ENCODE assay signal across 24 cellular contexts in the genomic region with DNA sequence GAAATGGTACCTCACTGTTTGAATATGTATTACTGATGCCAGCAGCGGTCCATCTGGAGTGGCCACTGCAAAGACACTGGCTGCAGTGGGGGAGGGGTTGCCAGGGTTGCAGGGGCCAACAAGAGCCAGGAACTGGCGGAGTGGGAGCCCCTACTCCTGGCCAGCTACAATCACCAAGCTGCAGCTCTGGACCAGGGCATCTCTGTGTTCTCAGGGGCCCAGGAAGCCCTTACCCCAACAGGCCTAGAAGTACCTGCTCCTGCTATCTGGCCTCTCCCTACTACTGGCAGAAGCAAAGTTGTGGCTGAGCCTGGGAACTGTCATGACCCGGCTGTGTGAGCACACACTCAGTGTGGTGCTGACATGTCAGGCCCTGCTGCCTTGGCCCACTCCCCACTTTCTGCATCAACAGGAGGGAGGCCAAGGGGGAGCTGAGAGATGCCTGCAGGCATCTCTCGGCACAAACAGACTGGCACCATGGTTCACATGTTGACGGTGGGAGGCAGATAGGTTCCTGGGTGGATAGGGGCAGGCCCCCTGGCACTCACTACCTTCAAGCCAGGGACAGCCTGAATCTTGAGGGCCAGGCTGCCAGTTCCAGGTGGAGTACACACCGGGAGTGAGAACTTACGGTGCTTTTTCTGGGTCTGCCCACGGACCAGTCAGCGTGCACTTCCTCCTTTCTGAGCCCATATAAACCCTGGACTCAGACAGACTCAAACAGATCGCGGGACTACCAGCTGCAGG.
DNase-seq lines count a peak whose midpoint lies in the region; ATAC-seq, FAIRE-seq and TF ChIP-seq lines count a peak whose summit lies in the region.
"Had no signal": no experiment of that assay in that cellular context is flagged by ENCODE, and none has a peak within 500 bp of the region (broad histone marks: within the 10 kb centered on the region; RNA-seq: fewer than 3 reads in every experiment).

No MANE protein-coding gene starts in this region.

- no peak overlapping the region for H3K9ac ChIP-seq in kidney (ENCODE audit: low read length in 2 of 2)

- intact Hi-C loops in kidney (cut with DNase I) (no loop called here), spleen (cut with DNase I; ENCODE audit: low total_unique reads) (no loop called here)

- no peak overlapping the region for H3K27ac ChIP-seq in kidney (ENCODE audit: low read depth in 2 of 2, low read length in 2 of 2)
- H3K27ac ChIP-seq in spleen, result no peak overlapping the region
- H3K27ac ChIP-seq: A549, RWPE1, SK-N-MC had no signal

- FAIRE-seq in kidney (lab: Jason Lieb, UNC), result no peak
- FAIRE-seq: A549, GM18507 had no signal

- no peak for TF ChIP-seq POLR2A in spleen (IDR thresholded peaks at IDR 0.05)

- H3K4me3 Mint-ChIP-seq in stimulated activated naive CD8-positive, alpha-beta T cell treated with anti-CD3 and anti-CD28 coated beads, Interleukin-15, amount 100 ng/mL, for 72 hours, result no peak overlapping the region
- H3K4me3 Mint-ChIP-seq: CD4-positive, alpha-beta memory T cell had no signal

- no peak overlapping the region for H3K27ac Mint-ChIP-seq in stimulated activated naive CD8-positive, alpha-beta T cell treated with anti-CD3 and anti-CD28 coated beads, Interleukin-15, amount 100 ng/mL, for 72 hours
- H3K27ac Mint-ChIP-seq: CD4-positive, alpha-beta memory T cell had no signal

- H3K4me1 Mint-ChIP-seq in stimulated activated naive CD8-positive, alpha-beta T cell treated with anti-CD3 and anti-CD28 coated beads, Interleukin-15, amount 100 ng/mL, for 72 hours, result no peaks in the 10 kb centered on the region
- H3K4me1 Mint-ChIP-seq: CD4-positive, alpha-beta memory T cell had no signal

- DNase-seq in stimulated activated naive CD8-positive, alpha-beta T cell treated with anti-CD3 and anti-CD28 coated beads, Interleukin-15, Interleukin-2, amounts not matched to agents 100 U/mL and 50 U/mL, for 24 hours, result no peak
- no peak for DNase-seq in stimulated activated naive CD8-positive, alpha-beta T cell treated with anti-CD3 and anti-CD28 coated beads, Interleukin-15, amount 100 ng/mL, for 72 hours
- peak; percentile 21 for DNase-seq in kidney
- peak; percentile 42 for DNase-seq in spleen
- no peak for DNase-seq in NCI-H2029 treated with DMSO at 0.1 percent for 48 hours (lab: John Stamatoyannopoulos, UW)
- no peak for DNase-seq in activated effector memory CD4-positive, alpha-beta T cell treated with Interleukin-2 at 50 U/mL for 16 hours
- DNase-seq: C1 segment of cervical spinal cord; CD4-positive, alpha-beta memory T cell; COR-L47; DMS53; H7; NCI-H1048; NCI-H1436; NCI-H187; NCI-H2107; NCI-H446 treated with DMSO at 0.1 percent for 48 hours; NCI-H526 treated with DMSO at 0.1 percent for 48 hours; SIG-M5 had no signal

- H3K4me3 ChIP-seq in kidney (ENCODE audit: low read length in 2 of 2), result no peak overlapping the region
- no peak overlapping the region for H3K4me3 ChIP-seq in spleen
- H3K4me3 ChIP-seq: A549, SK-N-MC had no signal

- ATAC-seq in stimulated activated naive CD8-positive, alpha-beta T cell treated with anti-CD3 and anti-CD28 coated beads, Interleukin-15, Interleukin-2, amounts not matched to agents 100 U/mL and 50 U/mL, for 24 hours, result peak; percentile 23
- no peak for ATAC-seq in stimulated activated naive CD8-positive, alpha-beta T cell treated with anti-CD3 and anti-CD28 coated beads, Interleukin-15, amount 100 ng/mL, for 72 hours
- ATAC-seq in GM21381 (IDR thresholded peaks at IDR 0.05; ENCODE audit: unreplicated experiment), result no peak
- ATAC-seq: A549, Panc1 had no signal

- no peaks in the 10 kb centered on the region for H3K9me3 ChIP-seq in kidney (ENCODE audit: control insufficient read depth in 1 of 2, low read length in 2 of 2)
- peaks cover 0 to 32% (median 5%) of the 10 kb centered on the region in 8 donors for H3K9me3 ChIP-seq in spleen
- H3K9me3 ChIP-seq: A549 had no signal

- H3K4me1 ChIP-seq in kidney (ENCODE audit: control insufficient read depth in 1 of 2, insufficient read depth in 1 of 2, low read depth in 1 of 2, low read length in 2 of 2) (no peaks in the 10 kb centered on the region), spleen (no peaks in the 10 kb centered on the region)
- H3K4me1 ChIP-seq: A549 had no signal

- WGBS in spleen, 5 donors, result 83 to 91% (median 86%) methylated on average over 10 to 11 of the region's 11 CpGs

- TF ChIP-seq CTCF in kidney (IDR thresholded peaks at IDR 0.05; ENCODE audit: borderline replicate concordance, extremely low read depth, insufficient read depth) (no peak), spleen (IDR thresholded peaks at IDR 0.05 in 8 of 11, conservative IDR thresholded peaks at IDR 0.05 in 3 of 11) (no peak)

- H3K27me3 Mint-ChIP-seq in stimulated activated naive CD8-positive, alpha-beta T cell treated with anti-CD3 and anti-CD28 coated beads, Interleukin-15, amount 100 ng/mL, for 72 hours, result no peaks in the 10 kb centered on the region
- H3K27me3 Mint-ChIP-seq: CD4-positive, alpha-beta memory T cell had no signal

- H3K36me3 ChIP-seq in kidney (ENCODE audit: control insufficient read depth in 1 of 2, insufficient read depth in 2 of 2, low read length in 2 of 2), result no peaks in the 10 kb centered on the region
- H3K36me3 ChIP-seq in spleen, result no peaks in the 10 kb centered on the region

- H3K9me3 Mint-ChIP-seq in stimulated activated naive CD8-positive, alpha-beta T cell treated with anti-CD3 and anti-CD28 coated beads, Interleukin-15, amount 100 ng/mL, for 72 hours, result no peaks in the 10 kb centered on the region

- no peaks in the 10 kb centered on the region for H3K27me3 ChIP-seq in spleen (replicated peaks in 1 of 7)

Comparison
In these comparisons a context has a peak if more than half of its experiments do, and no peak if none do; other contexts are left out.
1. DNase-seq: peak in kidney (single experiment) and spleen (single experiment); none in stimulated activated naive CD8-positive, alpha-beta T cell treated with anti-CD3 and anti-CD28 coated beads, Interleukin-15, Interleukin-2, amounts not matched to agents 100 U/mL and 50 U/mL, for 24 hours (single experiment), stimulated activated naive CD8-positive, alpha-beta T cell treated with anti-CD3 and anti-CD28 coated beads, Interleukin-15, amount 100 ng/mL, for 72 hours (0 of 2), NCI-H2029 treated with DMSO at 0.1 percent for 48 hours (single experiment) and activated effector memory CD4-positive, alpha-beta T cell treated with Interleukin-2 at 50 U/mL for 16 hours (single experiment).